Comparison of ENCODE assay signal across 1 cellular context in genomic region chr15:60134609-60135008, GRCh38.
TF ChIP-seq lines count a peak whose summit lies in the region.

No MANE protein-coding gene starts in this region.

TF ChIP-seq in GM12878, 131 proteins besides CTCF, POLR2A, EP300 and RAD21 (continued from another document):
- TF ChIP-seq REST (IDR thresholded peaks at IDR 0.05; ENCODE audit: low read depth, low read length) (no peak), BACH1 (IDR thresholded peaks at IDR 0.05; ENCODE audit: borderline replicate concordance) (no peak), NR2F1 (conservative IDR thresholded peaks at IDR 0.05) (no peak), FOS (IDR thresholded peaks at IDR 0.05; ENCODE audit: borderline replicate concordance, extremely low read depth, insufficient read length) (no peak), IRF4 (IDR thresholded peaks at IDR 0.05; ENCODE audit: low read depth, low read length) (no peak)
- TF ChIP-seq, protein P1, sequence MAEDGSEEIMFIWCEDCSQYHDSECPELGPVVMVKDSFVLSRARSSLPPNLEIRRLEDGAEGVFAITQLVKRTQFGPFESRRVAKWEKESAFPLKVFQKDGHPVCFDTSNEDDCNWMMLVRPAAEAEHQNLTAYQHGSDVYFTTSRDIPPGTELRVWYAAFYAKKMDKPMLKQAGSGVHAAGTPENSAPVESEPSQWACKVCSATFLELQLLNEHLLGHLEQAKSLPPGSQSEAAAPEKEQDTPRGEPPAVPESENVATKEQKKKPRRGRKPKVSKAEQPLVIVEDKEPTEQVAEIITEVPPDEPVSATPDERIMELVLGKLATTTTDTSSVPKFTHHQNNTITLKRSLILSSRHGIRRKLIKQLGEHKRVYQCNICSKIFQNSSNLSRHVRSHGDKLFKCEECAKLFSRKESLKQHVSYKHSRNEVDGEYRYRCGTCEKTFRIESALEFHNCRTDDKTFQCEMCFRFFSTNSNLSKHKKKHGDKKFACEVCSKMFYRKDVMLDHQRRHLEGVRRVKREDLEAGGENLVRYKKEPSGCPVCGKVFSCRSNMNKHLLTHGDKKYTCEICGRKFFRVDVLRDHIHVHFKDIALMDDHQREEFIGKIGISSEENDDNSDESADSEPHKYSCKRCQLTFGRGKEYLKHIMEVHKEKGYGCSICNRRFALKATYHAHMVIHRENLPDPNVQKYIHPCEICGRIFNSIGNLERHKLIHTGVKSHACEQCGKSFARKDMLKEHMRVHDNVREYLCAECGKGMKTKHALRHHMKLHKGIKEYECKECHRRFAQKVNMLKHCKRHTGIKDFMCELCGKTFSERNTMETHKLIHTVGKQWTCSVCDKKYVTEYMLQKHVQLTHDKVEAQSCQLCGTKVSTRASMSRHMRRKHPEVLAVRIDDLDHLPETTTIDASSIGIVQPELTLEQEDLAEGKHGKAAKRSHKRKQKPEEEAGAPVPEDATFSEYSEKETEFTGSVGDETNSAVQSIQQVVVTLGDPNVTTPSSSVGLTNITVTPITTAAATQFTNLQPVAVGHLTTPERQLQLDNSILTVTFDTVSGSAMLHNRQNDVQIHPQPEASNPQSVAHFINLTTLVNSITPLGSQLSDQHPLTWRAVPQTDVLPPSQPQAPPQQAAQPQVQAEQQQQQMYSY (CRISPR knock-in tag; IDR thresholded peaks at IDR 0.05): no peak
- TF ChIP-seq, protein P2, sequence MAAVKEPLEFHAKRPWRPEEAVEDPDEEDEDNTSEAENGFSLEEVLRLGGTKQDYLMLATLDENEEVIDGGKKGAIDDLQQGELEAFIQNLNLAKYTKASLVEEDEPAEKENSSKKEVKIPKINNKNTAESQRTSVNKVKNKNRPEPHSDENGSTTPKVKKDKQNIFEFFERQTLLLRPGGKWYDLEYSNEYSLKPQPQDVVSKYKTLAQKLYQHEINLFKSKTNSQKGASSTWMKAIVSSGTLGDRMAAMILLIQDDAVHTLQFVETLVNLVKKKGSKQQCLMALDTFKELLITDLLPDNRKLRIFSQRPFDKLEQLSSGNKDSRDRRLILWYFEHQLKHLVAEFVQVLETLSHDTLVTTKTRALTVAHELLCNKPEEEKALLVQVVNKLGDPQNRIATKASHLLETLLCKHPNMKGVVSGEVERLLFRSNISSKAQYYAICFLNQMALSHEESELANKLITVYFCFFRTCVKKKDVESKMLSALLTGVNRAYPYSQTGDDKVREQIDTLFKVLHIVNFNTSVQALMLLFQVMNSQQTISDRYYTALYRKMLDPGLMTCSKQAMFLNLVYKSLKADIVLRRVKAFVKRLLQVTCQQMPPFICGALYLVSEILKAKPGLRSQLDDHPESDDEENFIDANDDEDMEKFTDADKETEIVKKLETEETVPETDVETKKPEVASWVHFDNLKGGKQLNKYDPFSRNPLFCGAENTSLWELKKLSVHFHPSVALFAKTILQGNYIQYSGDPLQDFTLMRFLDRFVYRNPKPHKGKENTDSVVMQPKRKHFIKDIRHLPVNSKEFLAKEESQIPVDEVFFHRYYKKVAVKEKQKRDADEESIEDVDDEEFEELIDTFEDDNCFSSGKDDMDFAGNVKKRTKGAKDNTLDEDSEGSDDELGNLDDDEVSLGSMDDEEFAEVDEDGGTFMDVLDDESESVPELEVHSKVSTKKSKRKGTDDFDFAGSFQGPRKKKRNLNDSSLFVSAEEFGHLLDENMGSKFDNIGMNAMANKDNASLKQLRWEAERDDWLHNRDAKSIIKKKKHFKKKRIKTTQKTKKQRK (IDR thresholded peaks at IDR 0.05; ENCODE audit: low read depth, low read length): no peak
TF ChIP-seq in GM12878: peak in this region for 0.
